ENCODE assay signal across 8 cellular contexts in genomic region chr20:38692436-38693411, GRCh38. TPM values are rescaled to one million over a fixed set of nuclear protein-coding genes. Genes with fewer than 3 reads are reported as not detected.
A peak's percentile ranks its signal among the peaks of the same experiment; 100 is the strongest.
DNase-seq lines count a peak whose midpoint lies in the region; ATAC-seq, FAIRE-seq and TF ChIP-seq lines count a peak whose summit lies in the region.

No MANE protein-coding gene starts in this region.

- 15% methylated on average over 12 of the region's 13 CpGs for WGBS in A549 (ENCODE audit: missing lambda C conversion rate)

- TF ChIP-seq POLR2A in A549 (IDR thresholded peaks at IDR 0.05; ENCODE audit: low read length) = no peak

- no peak for TF ChIP-seq RAD21 in A549 (conservative IDR thresholded peaks at IDR 0.05 in 1 of 2, IDR thresholded peaks at IDR 0.05 in 1 of 2)

- no peaks in the 10 kb centered on the region for H3K36me3 ChIP-seq in HEK293 (ENCODE audit: control insufficient read depth in 2 of 2, insufficient read depth in 1 of 2, low read length in 2 of 2)
- no peaks in the 10 kb centered on the region for H3K36me3 ChIP-seq in lower lobe of right lung

- CTCF ChIA-PET in A549 (lab: Yijun Ruan, JAX) (interaction anchor here (0.6 to 1.9 kb wide), 7 partner anchors 13 to 98 kb away, joined by 3 to 6 read pairs (median 4); no protein-coding TSS in a partner anchor), HEK293 (lab: Yijun Ruan, JAX) (interaction anchor here (0.7 kb wide), 1 partner anchor 1130 kb away, joined by 3 read pairs; no protein-coding TSS in a partner anchor)

- no peak for TF ChIP-seq EP300 in A549 (IDR thresholded peaks at IDR 0.05)

- H3K4me3 ChIP-seq in A549 (no peak overlapping the region), HEK293 (ENCODE audit: low read depth, low read length) (no peak overlapping the region), lower lobe of right lung (no peak overlapping the region)

- H3K4me1 ChIP-seq in A549 (no peaks in the 10 kb centered on the region), HEK293 (ENCODE audit: control insufficient read depth, insufficient read depth, low read length) (no peaks in the 10 kb centered on the region), lower lobe of right lung (no peaks in the 10 kb centered on the region)

- no peak overlapping the region for H3K27ac ChIP-seq in A549
- H3K27ac ChIP-seq in HEK293 (ENCODE audit: extremely low read depth, low read depth, low read length) = no peak overlapping the region
- H3K27ac ChIP-seq in lower lobe of right lung = no peak overlapping the region

- DNase-seq in A549 (ENCODE audit: low read depth in 1 of 2, low spot score in 1 of 2) = peak in 1 of 2 experiments; percentile 57
- peak; percentile 26 for DNase-seq in T-helper 2 cell treated with Interferon-gamma antibody and Interleukin-4, amounts not matched to agents 5 μg/mL and 100 μg/mL, for 36 hours (ENCODE audit: low spot score)
- DNase-seq in central memory CD8-positive, alpha-beta T cell (ENCODE audit: low spot score in 2 of 2) = peak; percentile 24 to 31
- peak; percentile 26 for DNase-seq in mesenteric fat pad (ENCODE audit: low spot score)
- no peak for DNase-seq in NCI-H187 treated with DMSO at 0.1 percent for 48 hours (lab: John Stamatoyannopoulos, UW)
- no peak for DNase-seq in lower lobe of right lung

- intact Hi-C loops in lower lobe of right lung (cut with DNase I) = no loop called here

- ATAC-seq in A549 (peak; percentile 50 to 76; a peak in 3 of 6 replicates), GM18519 (IDR thresholded peaks at IDR 0.05; ENCODE audit: low FRiP score, unreplicated experiment) (no peak), lower lobe of right lung (no peak)
- ATAC-seq in central memory CD8-positive, alpha-beta T cell (replicated peaks; ENCODE audit: extremely low read depth, poor library complexity, severe bottlenecking) = no peak

- H3K4me2 ChIP-seq in A549 = no peak overlapping the region

- H3K27me3 ChIP-seq in lower lobe of right lung (ENCODE audit: low read depth) = peaks cover 21% of the 10 kb centered on the region

- H3K9me3 Mint-ChIP-seq in T-helper 2 cell treated with Interferon-gamma antibody and Interleukin-4, amounts not matched to agents 5 μg/mL and 100 μg/mL, for 36 hours = no peaks in the 10 kb centered on the region
- H3K9me3 Mint-ChIP-seq in central memory CD8-positive, alpha-beta T cell = peaks cover 12% of the 10 kb centered on the region

- no peak for FAIRE-seq in A549 (lab: Jason Lieb, UNC)

- TF ChIP-seq CTCF in A549 (IDR thresholded peaks at IDR 0.05) = no peak
- no peak for TF ChIP-seq CTCF in HEK293 (tag by site-specific recombination; IDR thresholded peaks at IDR 0.05)
- no peak for TF ChIP-seq CTCF in lower lobe of right lung (IDR thresholded peaks at IDR 0.05)

- H3K9me3 ChIP-seq in A549 = no peaks in the 10 kb centered on the region
- no peaks in the 10 kb centered on the region for H3K9me3 ChIP-seq in HEK293 (ENCODE audit: control insufficient read depth, insufficient read depth, low read depth, low read length)
- H3K9me3 ChIP-seq in lower lobe of right lung = no peaks in the 10 kb centered on the region

- H3K4me3 Mint-ChIP-seq in T-helper 2 cell treated with Interferon-gamma antibody and Interleukin-4, amounts not matched to agents 5 μg/mL and 100 μg/mL, for 36 hours = no peak overlapping the region
- no peak overlapping the region for H3K4me3 Mint-ChIP-seq in central memory CD8-positive, alpha-beta T cell

- no peaks in the 10 kb centered on the region for H3K4me1 Mint-ChIP-seq in T-helper 2 cell treated with Interferon-gamma antibody and Interleukin-4, amounts not matched to agents 5 μg/mL and 100 μg/mL, for 36 hours (ENCODE audit: low read depth)
- no peaks in the 10 kb centered on the region for H3K4me1 Mint-ChIP-seq in central memory CD8-positive, alpha-beta T cell

- no peaks in the 10 kb centered on the region for H3K36me3 Mint-ChIP-seq in T-helper 2 cell treated with Interferon-gamma antibody and Interleukin-4, amounts not matched to agents 5 μg/mL and 100 μg/mL, for 36 hours (ENCODE audit: low read depth)
- H3K36me3 Mint-ChIP-seq in central memory CD8-positive, alpha-beta T cell (ENCODE audit: insufficient read depth) = no peaks in the 10 kb centered on the region

- no peaks in the 10 kb centered on the region for H3K27me3 Mint-ChIP-seq in T-helper 2 cell treated with Interferon-gamma antibody and Interleukin-4, amounts not matched to agents 5 μg/mL and 100 μg/mL, for 36 hours (ENCODE audit: low read depth)
- peaks cover 34% of the 10 kb centered on the region for H3K27me3 Mint-ChIP-seq in central memory CD8-positive, alpha-beta T cell

- POLR2A ChIA-PET in A549 (lab: Yijun Ruan, JAX) (no interaction called here), HEK293 (lab: Yijun Ruan, JAX) (no interaction called here)

- no peak overlapping the region for H3K27ac Mint-ChIP-seq in T-helper 2 cell treated with Interferon-gamma antibody and Interleukin-4, amounts not matched to agents 5 μg/mL and 100 μg/mL, for 36 hours
- no peak overlapping the region for H3K27ac Mint-ChIP-seq in central memory CD8-positive, alpha-beta T cell (ENCODE audit: low read depth)

TF ChIP-seq in A549, 52 proteins besides CTCF, POLR2A, EP300 and RAD21 (continues in another document):
- TF ChIP-seq FOXS1 (CRISPR knock-in tag; IDR thresholded peaks at IDR 0.05) (0 out of 2 replicates have a peak, but pooled peaks have one; percentile 38), NPAS2 (CRISPR knock-in tag; IDR thresholded peaks at IDR 0.05; ENCODE audit: borderline replicate concordance) (no peak), RNF2 (IDR thresholded peaks at IDR 0.05; ENCODE audit: borderline replicate concordance, low read depth) (no peak), KDM5A (IDR thresholded peaks at IDR 0.05) (no peak)

TF ChIP-seq in HEK293, 187 proteins besides CTCF, POLR2A, EP300 and RAD21 (continues in another document):
- TF ChIP-seq PRDM1 (tag by site-specific recombination; IDR thresholded peaks at IDR 0.05) (peak; percentile 100), ZNF623 (tag by site-specific recombination; IDR thresholded peaks at IDR 0.05) (no peak), ZNF366 (tag by site-specific recombination; conservative IDR thresholded peaks at IDR 0.05) (peak; percentile 86), ZNF600 (tag by site-specific recombination; IDR thresholded peaks at IDR 0.05) (no peak), IKZF3 (tag by site-specific recombination; IDR thresholded peaks at IDR 0.05) (0 out of 2 replicates have a peak, but pooled peaks have one; percentile 22)
- TF ChIP-seq, protein P1, sequence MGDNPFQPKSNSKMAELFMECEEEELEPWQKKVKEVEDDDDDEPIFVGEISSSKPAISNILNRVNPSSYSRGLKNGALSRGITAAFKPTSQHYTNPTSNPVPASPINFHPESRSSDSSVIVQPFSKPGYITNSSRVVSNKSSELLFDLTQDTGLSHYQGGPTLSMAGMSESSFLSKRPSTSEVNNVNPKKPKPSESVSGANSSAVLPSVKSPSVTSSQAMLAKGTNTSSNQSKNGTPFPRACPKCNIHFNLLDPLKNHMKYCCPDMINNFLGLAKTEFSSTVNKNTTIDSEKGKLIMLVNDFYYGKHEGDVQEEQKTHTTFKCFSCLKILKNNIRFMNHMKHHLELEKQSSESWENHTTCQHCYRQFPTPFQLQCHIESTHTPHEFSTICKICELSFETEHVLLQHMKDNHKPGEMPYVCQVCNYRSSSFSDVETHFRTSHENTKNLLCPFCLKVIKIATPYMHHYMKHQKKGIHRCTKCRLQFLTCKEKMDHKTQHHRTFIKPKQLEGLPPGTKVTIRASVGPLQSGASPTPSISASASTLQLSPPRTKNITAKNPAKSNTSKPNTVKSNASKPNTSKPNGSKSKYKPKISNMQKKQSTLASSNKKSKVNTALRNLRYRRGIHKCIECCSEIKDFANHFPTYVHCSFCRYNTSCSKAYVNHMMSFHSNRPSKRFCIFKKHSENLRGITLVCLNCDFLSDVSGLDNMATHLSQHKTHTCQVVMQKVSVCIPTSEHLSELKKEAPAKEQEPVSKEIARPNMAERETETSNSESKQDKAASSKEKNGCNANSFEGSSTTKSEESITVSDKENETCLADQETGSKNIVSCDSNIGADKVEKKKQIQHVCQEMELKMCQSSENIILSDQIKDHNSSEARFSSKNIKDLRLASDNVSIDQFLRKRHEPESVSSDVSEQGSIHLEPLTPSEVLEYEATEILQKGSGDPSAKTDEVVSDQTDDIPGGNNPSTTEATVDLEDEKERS (tag by site-specific recombination; IDR thresholded peaks at IDR 0.05) = no peak

RNA-seq across cellular contexts. Expression of gene SLC32A1, which starts 31.6 kb away (rescaled TPM):
- not detected in 2 replicates for polyA plus RNA-seq in A549 (2011; rRNA removed)
- not detected in 2 replicates for polyA plus RNA-seq in A549 (2012; cell fraction: cytosol; rRNA removed)
- polyA plus RNA-seq in A549 (2012; cell fraction: nucleus; rRNA removed) = not detected in 2 replicates
- not detected in 3 replicates for polyA plus RNA-seq in A549 (2017; fragmentation: RNase III; extraction: RNeasy Plus Mini Kit Qiagen cat#74134 plus additional on column Dnase treatment)
- not detected in 2 replicates for polyA minus RNA-seq in A549 (2011; rRNA and poly(A)+ RNA removed)
- total RNA-seq in mesenteric fat pad = not detected
- total RNA-seq in lower lobe of right lung = not detected

RNA-seq across cellular contexts. Expression of gene ACTR5, which starts 55.5 kb away (rescaled TPM):
- 11.9 and 13.4 TPM in 2 replicates for polyA plus RNA-seq in A549 (2011; rRNA removed)
- 10.2 and 11.2 TPM in 2 replicates for polyA plus RNA-seq in A549 (2012; cell fraction: cytosol; rRNA removed)
- 19.4 and 21.0 TPM in 2 replicates for polyA plus RNA-seq in A549 (2012; cell fraction: nucleus; rRNA removed)
- 7.7 to 9.3 TPM (median 8.8 TPM) in 3 replicates for polyA plus RNA-seq in A549 (2017; fragmentation: RNase III; extraction: RNeasy Plus Mini Kit Qiagen cat#74134 plus additional on column Dnase treatment)
- polyA minus RNA-seq in A549 (2011; rRNA and poly(A)+ RNA removed) = 9.3 and 11.0 TPM in 2 replicates
- 6.3 TPM for total RNA-seq in mesenteric fat pad
- total RNA-seq in lower lobe of right lung = 6.0 TPM

Comparison
In these comparisons a context has a peak if more than half of its experiments do, and no peak if none do; other contexts are left out.
1. ATAC-seq: peak in A549 (2 of 2); none in central memory CD8-positive, alpha-beta T cell (single experiment), GM18519 (single experiment) and lower lobe of right lung (0 of 2).
2. DNase-seq: peak in T-helper 2 cell treated with Interferon-gamma antibody and Interleukin-4, amounts not matched to agents 5 μg/mL and 100 μg/mL, for 36 hours (single experiment), central memory CD8-positive, alpha-beta T cell (2 of 2) and mesenteric fat pad (single experiment); none in NCI-H187 treated with DMSO at 0.1 percent for 48 hours (single experiment) and lower lobe of right lung (single experiment).
3. Of the 5 proteins assayed by ChIP-seq in both HEK293 and A549: peak only in HEK293: none; only in A549: none; in both: REST; in neither: 4.